Comparison of ENCODE assay signal across 1 cellular context in genomic region chr20:15584507-15584906, GRCh38.
TF ChIP-seq lines count a peak whose summit lies in the region.

No MANE protein-coding gene starts in this region.

TF ChIP-seq in GM23338, 12 proteins besides CTCF, POLR2A, EP300 and RAD21 (continued from another document):
- TF ChIP-seq ZNF462 (CRISPR knock-in tag; IDR thresholded peaks at IDR 0.05) (no peak), STAT1 (IDR thresholded peaks at IDR 0.05; ENCODE audit: unreplicated experiment) (no peak), EZH2phosphoT487 (IDR thresholded peaks at IDR 0.05; ENCODE audit: unreplicated experiment) (no peak)
TF ChIP-seq in GM23338: peak in this region for 0.
